In genomic region chr2:140910683-140911082, GRCh38 we compare ENCODE assay signal across 11 cellular contexts.
"Had no signal": no experiment of that assay in that cellular context is flagged by ENCODE, and none has a peak within 500 bp of the region (broad histone marks: within the 10 kb centered on the region; RNA-seq: fewer than 3 reads in every experiment).

No MANE protein-coding gene starts in this region.

- H3K4me3 ChIP-seq: GM23248, GM23338, HAP-1 had no signal

- H3K9me3 ChIP-seq: HAP-1 had no signal

- DNase-seq: GM23248, GOT3, H7, H9, HCEC 1CT, HFFc6 had no signal

- ATAC-seq: GM23338, HCT116 had no signal

- H3K4me3 Mint-ChIP-seq: GM23338, H9, HFFc6 had no signal

- FAIRE-seq: H1, H54 had no signal

- H3K9ac ChIP-seq: GM23248 had no signal

- H3K4me2 ChIP-seq: GM23338 had no signal

- H3K27ac ChIP-seq: GM23248 had no signal

- H3K9me3 Mint-ChIP-seq: GM23338, H9 had no signal

- H2AFZ ChIP-seq: GM23248, GM23338 had no signal

- H3K27ac Mint-ChIP-seq: GM23338, H9, HFFc6 had no signal

- H3K36me3 ChIP-seq: HAP-1 had no signal

- H3K4me1 ChIP-seq: HAP-1 had no signal
